9 cellular contexts compared by ENCODE assay signal in the genomic region with DNA sequence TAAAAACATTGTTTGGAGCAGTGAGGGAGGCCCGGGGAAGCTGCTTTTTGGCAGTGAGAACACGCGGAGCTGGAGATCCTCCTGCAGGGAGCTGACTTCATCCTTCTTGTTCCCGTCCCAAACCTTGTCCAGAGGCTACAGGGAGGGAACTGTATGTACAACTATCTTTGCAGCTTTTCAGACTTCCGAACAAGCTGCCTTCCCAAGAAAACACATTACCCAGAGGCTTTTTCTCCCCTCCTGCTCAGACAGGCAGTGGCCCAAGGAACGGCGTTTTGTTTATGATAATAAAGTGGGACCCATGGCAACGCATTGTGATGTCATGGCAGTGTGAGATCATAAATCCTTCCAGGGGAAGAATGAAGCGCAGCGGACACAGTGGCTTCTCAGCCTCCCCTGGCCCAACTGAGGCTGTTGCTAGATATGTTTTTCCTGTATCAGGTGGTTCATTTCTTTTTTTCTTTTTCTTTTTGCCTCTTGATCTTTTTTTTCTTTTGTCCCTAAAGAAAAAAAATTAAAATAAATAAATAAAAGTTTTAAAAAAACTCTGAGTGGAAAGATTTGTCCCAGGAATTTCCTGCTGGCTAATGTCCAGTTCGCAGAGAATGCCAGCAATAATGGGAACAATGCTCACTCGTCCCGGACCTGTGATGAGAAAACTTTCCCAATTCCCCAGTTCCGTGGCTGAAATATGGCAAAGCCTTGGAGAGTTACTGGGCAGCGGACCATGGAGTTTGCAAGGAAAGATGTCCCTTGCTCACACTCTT.
DNase-seq lines count a peak whose midpoint lies in the region; ATAC-seq, FAIRE-seq and TF ChIP-seq lines count a peak whose summit lies in the region.
"Had no signal": no experiment of that assay in that cellular context is flagged by ENCODE, and none has a peak within 500 bp of the region (broad histone marks: within the 10 kb centered on the region; RNA-seq: fewer than 3 reads in every experiment).

No MANE protein-coding gene starts in this region.

- H3K36me3 ChIP-seq in breast epithelium, result no peaks in the 10 kb centered on the region
- no peaks in the 10 kb centered on the region for H3K36me3 ChIP-seq in thoracic aorta

- H3K27me3 ChIP-seq in breast epithelium (no peaks in the 10 kb centered on the region), thoracic aorta (replicated peaks; ENCODE audit: insufficient read depth) (no peaks in the 10 kb centered on the region)

- H3K4me3 ChIP-seq in breast epithelium (peak overlapping the region; percentile 7 to 27 (median 12)), thoracic aorta (peak overlapping the region; percentile 43)

- TF ChIP-seq POLR2A in breast epithelium (IDR thresholded peaks at IDR 0.05), result no peak

- intact Hi-C loops in breast epithelium (cut with DNase I; ENCODE audit: low total_unique reads), result loop anchor here (10.0 kb wide), 1 partner anchor 69 kb away; no protein-coding TSS in a partner anchor

- H3K27ac ChIP-seq in breast epithelium, result peak overlapping the region; percentile 88 to 90
- peak overlapping the region; percentile 83 to 94 for H3K27ac ChIP-seq in thoracic aorta

- ATAC-seq in left lobe of liver (peak; percentile 51), thoracic aorta (ENCODE audit: insufficient number of reproducible peaks, low FRiP score, low read depth) (peak; percentile 93), GM21529 (IDR thresholded peaks at IDR 0.05; ENCODE audit: unreplicated experiment) (no peak)

- H3K9me3 ChIP-seq in breast epithelium, result no peaks in the 10 kb centered on the region
- no peaks in the 10 kb centered on the region for H3K9me3 ChIP-seq in thoracic aorta

- H3K4me1 ChIP-seq in breast epithelium, result peaks cover 0 to 12% of the 10 kb centered on the region in 2 donors
- H3K4me1 ChIP-seq in thoracic aorta (ENCODE audit: control insufficient read depth in 1 of 2, low read depth in 2 of 2), result peaks cover 11 to 24% of the 10 kb centered on the region in 2 donors

- peak; percentile 0 to 29 for DNase-seq in NCI-H526 (lab: John Stamatoyannopoulos, UW)
- DNase-seq in NCI-H526 treated with DMSO at 0.1 percent for 48 hours (lab: John Stamatoyannopoulos, UW), result no peak
- DNase-seq in breast epithelium (ENCODE audit: low spot score in 2 of 2), result peak; percentile 75 to 93
- no peak for DNase-seq in left lobe of liver (ENCODE audit: low spot score)
- peak; percentile 90 for DNase-seq in thoracic aorta (ENCODE audit: low spot score)
- DNase-seq in stimulated activated CD4-positive, alpha-beta T cell treated with anti-CD3 and anti-CD28 coated beads, Interleukin-4, amount 100 ng/mL, for 4 hours, result no peak
- no peak for DNase-seq in GM19239 (ENCODE audit: insufficient read length, low spot score)

- TF ChIP-seq CTCF in breast epithelium (IDR thresholded peaks at IDR 0.05), result no peak
- TF ChIP-seq CTCF in thoracic aorta (IDR thresholded peaks at IDR 0.05), result no peak

- FAIRE-seq in GM19239 (lab: Jason Lieb, UNC), result no peak
- FAIRE-seq: TTC549 had no signal

Comparison
In these comparisons a context has a peak if more than half of its experiments do, and no peak if none do; other contexts are left out.
1. DNase-seq: peak in NCI-H526 (2 of 2), breast epithelium (2 of 2) and thoracic aorta (single experiment); none in NCI-H526 treated with DMSO at 0.1 percent for 48 hours (single experiment), left lobe of liver (single experiment), stimulated activated CD4-positive, alpha-beta T cell treated with anti-CD3 and anti-CD28 coated beads, Interleukin-4, amount 100 ng/mL, for 4 hours (0 of 2) and GM19239 (single experiment).